Comparison of ENCODE assay signal across 8 cellular contexts in the genomic region with DNA sequence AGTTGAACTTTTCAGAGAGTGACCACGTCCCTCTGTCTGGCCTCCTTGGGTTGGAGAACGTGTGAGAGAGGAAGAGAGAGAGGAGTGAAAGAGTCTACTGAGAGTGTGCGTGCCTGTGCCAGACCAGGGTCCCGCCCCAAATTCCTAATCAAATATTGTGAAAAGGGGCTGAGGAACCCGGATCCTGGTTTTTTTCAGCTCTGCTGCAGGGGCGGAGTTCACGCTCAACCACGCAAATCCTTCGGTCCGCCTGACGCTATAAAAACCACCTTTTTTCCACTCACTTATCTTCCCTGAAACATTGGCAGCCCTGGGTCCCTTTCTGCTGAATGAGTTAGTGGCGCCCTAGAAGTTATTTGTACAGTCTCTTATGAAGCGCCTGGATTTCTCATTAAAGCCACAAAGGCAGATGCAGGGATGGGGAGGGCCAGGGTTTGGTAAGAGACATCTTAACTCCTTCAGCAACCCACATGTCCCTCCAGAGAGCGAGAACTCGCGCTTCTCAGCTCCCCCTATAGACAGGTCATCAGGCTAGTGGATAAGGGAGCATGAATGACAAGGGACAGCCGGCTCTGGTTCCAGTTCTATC. TPM values are rescaled to one million over a fixed set of nuclear protein-coding genes. Genes with fewer than 3 reads are reported as not detected.
A peak's percentile ranks its signal among the peaks of the same experiment; 100 is the strongest.
DNase-seq lines count a peak whose midpoint lies in the region; ATAC-seq and TF ChIP-seq lines count a peak whose summit lies in the region.

FMOD (minus strand) TSS at position 86 of the 589 bp plus-strand sequence. CDS start 2,852 bp downstream, outside the sequence.

- intact Hi-C loops in Right ventricle myocardium superior (cut with DNase I), result no loop called here

- 0 out of 2 replicates have a peak within 1 kb of the TSS, but pooled peaks have one; percentile 4 for H2AFZ ChIP-seq in OCI-LY1 (ENCODE audit: low read length)

- H3K9me2 ChIP-seq in DOHH2 (replicated peaks; ENCODE audit: control insufficient read depth, low read length) (no peaks in the 10 kb centered on the region), OCI-LY1 (ENCODE audit: low read depth, low read length) (no peaks in the 10 kb centered on the region)

- H3K4me1 ChIP-seq in DOHH2 (ENCODE audit: control insufficient read depth, low read length) (peaks cover 10% of the 10 kb centered on the region), OCI-LY1 (ENCODE audit: insufficient read depth, low read length, severe bottlenecking) (peaks cover 27% of the 10 kb centered on the region)

- H3K27ac ChIP-seq in DOHH2 (ENCODE audit: low read depth, low read length) (no peak within 1 kb of the TSS), OCI-LY1 (ENCODE audit: low read depth, low read length, poor library complexity, severe bottlenecking) (no peak within 1 kb of the TSS)

- H3K27me3 ChIP-seq in DOHH2 (ENCODE audit: control insufficient read depth, low read length) (peaks cover 30% of the 10 kb centered on the region), OCI-LY1 (ENCODE audit: insufficient read depth, low read length) (no peaks in the 10 kb centered on the region; the same call in 1 of the 2 replicates)

- H3F3A ChIP-seq in DOHH2 (ENCODE audit: control insufficient read depth, insufficient read depth) (no peaks in the 10 kb centered on the region), OCI-LY1 (ENCODE audit: insufficient read depth, low read length) (no peaks in the 10 kb centered on the region)

- H3K79me2 ChIP-seq in DOHH2 (ENCODE audit: control insufficient read depth, low read length), result no peaks in the 10 kb centered on the region
- no peaks in the 10 kb centered on the region for H3K79me2 ChIP-seq in OCI-LY1 (ENCODE audit: insufficient read depth, low read length)

- H3K4me2 ChIP-seq in DOHH2 (ENCODE audit: low read length) (peak within 1 kb of the TSS; percentile 59), OCI-LY1 (ENCODE audit: low read length) (peak within 1 kb of the TSS; percentile 54; the same call in 1 of the 2 replicates)

- DNase-seq in Right ventricle myocardium superior (peak; percentile 54), renal cortical epithelial cell (ENCODE audit: low read depth) (peak; percentile 36), NCI-H2081 treated with DMSO at 0.1 percent for 48 hours (lab: John Stamatoyannopoulos, UW) (no peak), NCI-H446 (lab: John Stamatoyannopoulos, UW) (no peak)

- H3K4me3 ChIP-seq in DOHH2 (ENCODE audit: low read length) (peak within 1 kb of the TSS; percentile 23), OCI-LY1 (ENCODE audit: low read depth, low read length, poor library complexity, severe bottlenecking) (peak within 1 kb of the TSS; percentile 7)

- H4K20me1 ChIP-seq in DOHH2 (ENCODE audit: control insufficient read depth, insufficient read depth, low read depth, low read length), result no peaks in the 10 kb centered on the region
- H4K20me1 ChIP-seq in OCI-LY1 (ENCODE audit: insufficient read depth, low read length), result no peaks in the 10 kb centered on the region

- no peak within 1 kb of the TSS; the same call in 1 of the 2 replicates for H3K9ac ChIP-seq in OCI-LY1 (ENCODE audit: low read length)

- ATAC-seq in Right ventricle myocardium superior (ENCODE audit: poor library complexity) (peak; percentile 71), HG02938 (IDR thresholded peaks at IDR 0.05; ENCODE audit: unreplicated experiment) (no peak), GM18498 (IDR thresholded peaks at IDR 0.05; ENCODE audit: unreplicated experiment) (no peak)

- no peaks in the 10 kb centered on the region for H3K36me3 ChIP-seq in DOHH2 (ENCODE audit: control insufficient read depth, low read length)
- H3K36me3 ChIP-seq in OCI-LY1 (ENCODE audit: insufficient read depth, low read length), result no peaks in the 10 kb centered on the region

- H3K9me3 ChIP-seq in DOHH2 (ENCODE audit: control insufficient read depth, insufficient read depth, low read length) (no peaks in the 10 kb centered on the region), OCI-LY1 (ENCODE audit: low read length) (no peaks in the 10 kb centered on the region)

- TF ChIP-seq CTCF in DOHH2 (IDR thresholded peaks at IDR 0.05; ENCODE audit: low read depth, low read length, poor library complexity, severe bottlenecking) (no peak), OCI-LY1 (IDR thresholded peaks at IDR 0.05; ENCODE audit: low read length) (peak; percentile 51)

RNA-seq across cellular contexts. Expression of gene FMOD, which starts in this region (rescaled TPM):
- total RNA-seq in Right ventricle myocardium superior (5.9 TPM), renal cortical epithelial cell (1.7 TPM in 1 of 2 replicates, not detected in the other)

Comparison
In these comparisons a context has a peak if more than half of its experiments do, and no peak if none do; other contexts are left out.
1. DNase-seq: peak in Right ventricle myocardium superior (single experiment) and renal cortical epithelial cell (single experiment); none in NCI-H2081 treated with DMSO at 0.1 percent for 48 hours (single experiment) and NCI-H446 (0 of 2).